ENCODE assay signal across 7 cellular contexts in the genomic region with DNA sequence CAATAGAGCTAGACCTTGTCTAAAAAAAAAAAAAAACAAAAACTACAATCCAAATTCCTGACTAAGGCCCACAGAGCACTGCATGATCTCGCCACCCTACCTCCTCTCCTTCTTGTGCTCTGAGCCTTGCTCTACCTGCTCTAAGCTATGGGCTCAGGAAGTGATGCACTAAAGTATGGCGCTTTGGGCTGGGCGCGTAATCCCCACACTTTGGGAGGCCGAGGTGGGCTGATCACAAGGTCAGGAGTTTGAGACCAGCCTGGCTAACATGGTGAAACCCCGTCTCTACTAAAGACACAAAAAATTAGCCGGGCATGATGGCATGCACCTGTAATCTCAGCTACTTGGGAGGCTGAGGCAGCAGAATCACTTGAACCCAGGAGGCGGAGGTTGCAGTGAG. TPM values are rescaled to one million over a fixed set of nuclear protein-coding genes. Genes with fewer than 3 reads are reported as not detected.
A peak's percentile ranks its signal among the peaks of the same experiment; 100 is the strongest.
DNase-seq lines count a peak whose midpoint lies in the region; ATAC-seq, FAIRE-seq and TF ChIP-seq lines count a peak whose summit lies in the region.
"Not testable (repeated sequence)": the region's sequence is repeated elsewhere in the genome, so short reads cannot be mapped to it uniquely, and the experiment has no call there.

No MANE protein-coding gene starts in this region.

- H3K27ac ChIP-seq in PC-9: peak overlapping the region; percentile 73
- not testable (repeated sequence) for H3K27ac ChIP-seq in H1 (ENCODE audit: low read depth, low read length); HepG2 (ENCODE audit: extremely low read length, insufficient read depth, low read length)

- H3K9me3 ChIP-seq in Caco-2; H1 (ENCODE audit: insufficient read depth in 2 of 2, low read depth in 1 of 2, low read length in 1 of 2); HepG2 (ENCODE audit: low read length): not testable (repeated sequence)
- peaks cover 12% of the 10 kb centered on the region for H3K9me3 ChIP-seq in PC-9 (ENCODE audit: insufficient read depth, low read depth)

- peak overlapping the region; percentile 89; the same call in 1 of the 2 replicates for H2BK20ac ChIP-seq in H1 (ENCODE audit: low read length)

- BruUV-seq in Caco-2 (replicated peaks; lab: Mats Ljungman, UMichigan); PC-9 (replicated peaks; lab: Mats Ljungman, UMichigan); HepG2 (replicated peaks; lab: Mats Ljungman, UMichigan): not testable (repeated sequence)

- H3K14ac ChIP-seq in H1 (ENCODE audit: insufficient read length): not testable (repeated sequence)

- DNase-seq in Caco-2; PC-9; activated naive CD4-positive, alpha-beta T cell treated with anti-CD3 and anti-CD28 coated beads for 36 hours; H1 (ENCODE audit: low read depth in 1 of 2, low spot score in 2 of 2); HepG2 (ENCODE audit: low spot score): not testable (repeated sequence)
- peak; percentile 41 for DNase-seq in cardiac septum (ENCODE audit: low spot score)
- peak; percentile 51 for DNase-seq in osteocyte (ENCODE audit: extremely low spot score, unreplicated experiment)

- not testable (repeated sequence) for H3K23me2 ChIP-seq in H1 (ENCODE audit: low read depth, low read length)

- CTCF ChIA-PET in Caco-2 (lab: Charles Lee); PC-9 (lab: Charles Lee); activated naive CD4-positive, alpha-beta T cell treated with anti-CD3 and anti-CD28 coated beads for 36 hours (lab: Charles Lee); HepG2 (lab: Yijun Ruan, JAX; ENCODE audit: low intra/inter-chr PET ratio, low total read pairs): not testable (repeated sequence)
- CTCF ChIA-PET in H1 (lab: Charles Lee; ENCODE audit: partially characterized antibody): interaction anchor here (1.2 kb wide), 1 partner anchor 16 kb away, joined by 3 read pairs; no protein-coding TSS in a partner anchor

- peaks cover 20% of the 10 kb centered on the region for H3F3A ChIP-seq in PC-9 (ENCODE audit: insufficient read depth, low read depth)

- H3K4me1 Mint-ChIP-seq in Caco-2 (ENCODE audit: low read depth, unreplicated experiment); activated naive CD4-positive, alpha-beta T cell treated with anti-CD3 and anti-CD28 coated beads for 36 hours (ENCODE audit: low read depth); osteocyte (ENCODE audit: unreplicated experiment): not testable (repeated sequence)

- not testable (repeated sequence) for H3K79me2 ChIP-seq in PC-9 (ENCODE audit: low read depth); H1 (ENCODE audit: control insufficient read depth in 1 of 2, insufficient read depth in 2 of 2, low read length in 2 of 2); HepG2 (ENCODE audit: insufficient read depth, low read length)

- H3K4me2 ChIP-seq in PC-9; H1 (ENCODE audit: insufficient read depth in 1 of 2, low read depth in 2 of 2, low read length in 2 of 2); HepG2 (ENCODE audit: low read depth, low read length): not testable (repeated sequence)

- H3K79me1 ChIP-seq in H1 (ENCODE audit: low read depth, low read length): not testable (repeated sequence)

- H4K5ac ChIP-seq in H1 (ENCODE audit: insufficient read length, low read depth, low read length): peak overlapping the region; percentile 80

- not testable (repeated sequence) for H4K20me1 ChIP-seq in PC-9 (ENCODE audit: insufficient read depth); H1 (replicated peaks in 1 of 2; ENCODE audit: control insufficient read depth in 1 of 2, insufficient read depth in 2 of 2, low read length in 2 of 2); HepG2 (ENCODE audit: insufficient read depth, low read length)

- in situ Hi-C loops in HepG2 (cut with HindIII; ENCODE audit: extremely low pct_ligation_motif_present, low pct_unique_long_range_greater_than_20kb): not testable (repeated sequence)

- peak overlapping the region; percentile 95 for H4K91ac ChIP-seq in H1 (replicated peaks; ENCODE audit: insufficient read length, low read length)

- H3K4ac ChIP-seq in H1 (replicated peaks; ENCODE audit: insufficient read length, low read depth, low read length): peak overlapping the region; percentile 99

- H2AFZ ChIP-seq in PC-9; H1 (ENCODE audit: low read length); HepG2 (ENCODE audit: low read length): not testable (repeated sequence)

- peak overlapping the region; percentile 91; the same call in 1 of the 2 replicates for H2BK12ac ChIP-seq in H1 (ENCODE audit: low read depth, low read length)

- not testable (repeated sequence) for H3K4me3 Mint-ChIP-seq in Caco-2 (ENCODE audit: unreplicated experiment); activated naive CD4-positive, alpha-beta T cell treated with anti-CD3 and anti-CD28 coated beads for 36 hours; osteocyte (ENCODE audit: unreplicated experiment)

- not testable (repeated sequence) for ATAC-seq in HepG2

- WGBS in H1 (ENCODE audit: extremely low coverage in 1 of 2, insufficient coverage in 1 of 2, insufficient read length in 1 of 2, insufficient replicate concordance in 2 of 2, low coverage in 1 of 2, low lambda C conversion rate in 2 of 2, missing lambda C conversion rate in 1 of 2), 2 experiments: 98% methylated on average over 8 of the region's 8 CpGs; no CpG with 5 or more reads in 1 of the 2 experiments
- 97% methylated on average over 8 of the region's 8 CpGs for WGBS in HepG2 (ENCODE audit: low lambda C conversion rate)

- H4K8ac ChIP-seq in H1 (ENCODE audit: extremely low read depth, insufficient read depth, low read length): not testable (repeated sequence)

- H3K36me3 Mint-ChIP-seq in Caco-2 (ENCODE audit: insufficient read depth, unreplicated experiment): peaks cover 18% of the 10 kb centered on the region
- H3K36me3 Mint-ChIP-seq in activated naive CD4-positive, alpha-beta T cell treated with anti-CD3 and anti-CD28 coated beads for 36 hours (ENCODE audit: low read depth): peaks cover 26% of the 10 kb centered on the region
- H3K36me3 Mint-ChIP-seq in osteocyte (ENCODE audit: unreplicated experiment): not testable (repeated sequence)

- FAIRE-seq in H1 (lab: Jason Lieb, UNC); HepG2 (lab: Jason Lieb, UNC): not testable (repeated sequence)

- H3K27ac Mint-ChIP-seq in Caco-2 (ENCODE audit: unreplicated experiment): peak overlapping the region; percentile 63
- peak overlapping the region; percentile 30 for H3K27ac Mint-ChIP-seq in activated naive CD4-positive, alpha-beta T cell treated with anti-CD3 and anti-CD28 coated beads for 36 hours
- not testable (repeated sequence) for H3K27ac Mint-ChIP-seq in osteocyte (ENCODE audit: unreplicated experiment)

- H3K18ac ChIP-seq in H1 (ENCODE audit: extremely low read depth, low read length): peak overlapping the region; percentile 95; the same call in 1 of the 2 replicates

- intact Hi-C loops in Caco-2 (cut with micrococcal nuclease; ENCODE audit: unreplicated experiment); PC-9 (cut with micrococcal nuclease; ENCODE audit: unreplicated experiment); activated naive CD4-positive, alpha-beta T cell treated with anti-CD3 and anti-CD28 coated beads for 36 hours (cut with micrococcal nuclease); cardiac septum (cut with DNase I); HepG2 (cut with micrococcal nuclease; ENCODE audit: unreplicated experiment): not testable (repeated sequence)

- H3K23ac ChIP-seq in H1 (ENCODE audit: insufficient read length): not testable (repeated sequence)

- H3K27me3 ChIP-seq in Caco-2 (replicated peaks; ENCODE audit: control insufficient read depth, insufficient read depth, low read length); PC-9 (ENCODE audit: insufficient read depth, low read depth); H1 (replicated peaks in 1 of 4; ENCODE audit: control insufficient read depth in 3 of 4, extremely low read depth in 1 of 4, insufficient read depth in 3 of 4, low read length in 3 of 4); HepG2 (ENCODE audit: control insufficient read depth in 1 of 2, insufficient read depth in 2 of 2, low read length in 2 of 2): not testable (repeated sequence)

- POLR2A ChIA-PET in Caco-2 (lab: Charles Lee); PC-9 (lab: Charles Lee; ENCODE audit: unreplicated experiment); H1 (lab: Charles Lee; ENCODE audit: partially characterized antibody); HepG2 (lab: Yijun Ruan, JAX): not testable (repeated sequence)

- TF ChIP-seq RAD21 in H1 (IDR thresholded peaks at IDR 0.05 in 1 of 2, conservative IDR thresholded peaks at IDR 0.05 in 1 of 2; ENCODE audit: low read depth in 2 of 2, low read length in 2 of 2); HepG2 (CRISPR knock-in tag; IDR thresholded peaks at IDR 0.05): not testable (repeated sequence)

- not testable (repeated sequence) for TF ChIP-seq CTCF in Caco-2 (IDR thresholded peaks at IDR 0.05; ENCODE audit: insufficient read depth in 1 of 2, low read depth in 1 of 2, low read length in 1 of 2, severe bottlenecking in 1 of 2, unreplicated experiment in 1 of 2); PC-9 (conservative IDR thresholded peaks at IDR 0.05); H1 (IDR thresholded peaks at IDR 0.05; ENCODE audit: control extremely low read depth in 1 of 3, insufficient read depth in 1 of 3, low read depth in 1 of 3, low read length in 3 of 3); HepG2 (CRISPR knock-in tag; IDR thresholded peaks at IDR 0.05); osteocyte (IDR thresholded peaks at IDR 0.05)

- H3K56ac ChIP-seq in H1 (replicated peaks; ENCODE audit: insufficient read length, low read depth, low read length): not testable (repeated sequence)

- not testable (repeated sequence) for TF ChIP-seq EP300 in H1 (IDR thresholded peaks at IDR 0.05; ENCODE audit: borderline replicate concordance in 1 of 2, low read depth in 2 of 2, low read length in 2 of 2); HepG2 (IDR thresholded peaks at IDR 0.05; ENCODE audit: low read depth in 2 of 2, low read length in 2 of 2); HepG2 (CRISPR knock-in tag; IDR thresholded peaks at IDR 0.05; ENCODE audit: borderline replicate concordance)

- not testable (repeated sequence) for H3K9me2 ChIP-seq in PC-9 (ENCODE audit: insufficient read depth)

- H2BK120ac ChIP-seq in H1 (replicated peaks; ENCODE audit: low read depth, low read length): peak overlapping the region; percentile 29

- H3K4me3 ChIP-seq in Caco-2 (ENCODE audit: low read depth, low read length); PC-9; H1 (ENCODE audit: extremely low read depth in 1 of 4, insufficient read depth in 2 of 4, low read depth in 3 of 4, low read length in 4 of 4); HepG2 (replicated peaks in 1 of 3; ENCODE audit: insufficient read depth in 1 of 3, low read depth in 2 of 3, low read length in 3 of 3): not testable (repeated sequence)

- 0 out of 2 replicates have a peak overlapping the region, but pooled peaks have one; percentile 81 for H2BK15ac ChIP-seq in H1 (ENCODE audit: low read length)

- H3K9me3 Mint-ChIP-seq in Caco-2 (ENCODE audit: unreplicated experiment); activated naive CD4-positive, alpha-beta T cell treated with anti-CD3 and anti-CD28 coated beads for 36 hours; osteocyte (ENCODE audit: unreplicated experiment): not testable (repeated sequence)

- not testable (repeated sequence) for H3K4me1 ChIP-seq in Caco-2; HepG2 (ENCODE audit: insufficient read depth, low read length)
- H3K4me1 ChIP-seq in PC-9 (replicated peaks; ENCODE audit: insufficient read depth) (peaks cover 15% of the 10 kb centered on the region), H1 (replicated peaks in 1 of 4; ENCODE audit: control insufficient read depth in 3 of 4, insufficient read depth in 4 of 4, low read length in 3 of 4) (peaks cover 0 to 22% (median 18%) of the 10 kb centered on the region in 4 experiments; a peak in 6 of 7 replicates)

- H2AK5ac ChIP-seq in H1 (ENCODE audit: low read depth, low read length): peak overlapping the region; percentile 89; the same call in 1 of the 2 replicates

- not testable (repeated sequence) for H3K36me3 ChIP-seq in Caco-2 (ENCODE audit: control insufficient read depth, insufficient read depth, low read length); PC-9 (ENCODE audit: low read depth)
- H3K36me3 ChIP-seq in H1 (ENCODE audit: control insufficient read depth in 2 of 4, insufficient read depth in 4 of 4, low read length in 3 of 4) (peaks cover 0 to 15% (median 0%) of the 10 kb centered on the region in 4 experiments; a peak in 1 of 8 replicates), HepG2 (replicated peaks in 1 of 2; ENCODE audit: control insufficient read depth in 1 of 2, insufficient read depth in 2 of 2, low read length in 2 of 2) (peaks cover 9 to 17% of the 10 kb centered on the region in 2 experiments; a peak in 2 of 5 replicates)

- H2BK5ac ChIP-seq in H1 (ENCODE audit: low read depth, low read length): 0 out of 2 replicates have a peak overlapping the region, but pooled peaks have one; percentile 2

- not testable (repeated sequence) for H3K9ac ChIP-seq in H1 (replicated peaks in 1 of 4; ENCODE audit: extremely low read depth in 1 of 4, low read depth in 3 of 4, low read length in 3 of 4); HepG2 (ENCODE audit: insufficient read depth, low read depth, low read length)

- TF ChIP-seq POLR2A in H1 (IDR thresholded peaks at IDR 0.05; ENCODE audit: control extremely low read depth in 1 of 2, low read depth in 2 of 2, low read length in 2 of 2); HepG2 (IDR thresholded peaks at IDR 0.05; ENCODE audit: insufficient read depth in 1 of 2, low read depth in 2 of 2, low read length in 2 of 2): not testable (repeated sequence)

- H3K27me3 Mint-ChIP-seq in Caco-2 (ENCODE audit: insufficient read depth, unreplicated experiment); activated naive CD4-positive, alpha-beta T cell treated with anti-CD3 and anti-CD28 coated beads for 36 hours (ENCODE audit: low read depth); osteocyte (ENCODE audit: unreplicated experiment): not testable (repeated sequence)

RNA-seq across cellular contexts. Expression of a gene that starts 37.0 kb away (rescaled TPM):
- total RNA-seq in Caco-2 (2022) (69.0 and 73.6 TPM in 2 replicates), PC-9 (2021) (22.3 and 38.2 TPM in 2 replicates), cardiac septum (22.0 TPM), HepG2 (2016; rRNA removed; fragmentation: Illumina TruSeq; extraction: Trizol) (124 and 187 TPM in 2 replicates), osteocyte (30.1 and 32.2 TPM in 2 replicates)
- total RNA-seq in activated naive CD4-positive, alpha-beta T cell treated with anti-CD3 and anti-CD28 coated beads for 36 hours: 10 to 100 TPM; 49.7 to 54.1 TPM
- total RNA-seq in H1 (2021; fragmentation: NEBNext Ultra II Directional; extraction: Animal tissue kit (Norgen Biotek cat#: 25700)): 97.2 and 102 TPM in 2 replicates
- polyA plus RNA-seq in H1 (2011; rRNA removed) (28.2 and 58.0 TPM in 2 replicates), HepG2 (2011; rRNA removed) (33.5 and 45.8 TPM in 2 replicates)
- 45.6 TPM for polyA plus RNA-seq in H1 (2011; cell fraction: cytosol; rRNA removed)
- polyA plus RNA-seq in H1 (2011; cell fraction: nucleus; rRNA removed): 32.3 TPM
- polyA plus RNA-seq in H1 (2012, experiment 1 of 2): 70.1 to 123 TPM (median 76.1 TPM) in 4 replicates
- 12.2 TPM for polyA plus RNA-seq in H1 (2012, experiment 2 of 2)
- polyA plus RNA-seq in H1 (2013, experiment 1 of 2): 69.1 TPM
- 75.3 TPM for polyA plus RNA-seq in H1 (2013, experiment 2 of 2)
- 59.4 and 99.9 TPM in 2 replicates for polyA minus RNA-seq in H1 (2011; rRNA and poly(A)+ RNA removed)
- 260 TPM for polyA minus RNA-seq in H1 (2011; cell fraction: cytosol; rRNA and poly(A)+ RNA removed)
- 80.3 TPM for polyA minus RNA-seq in H1 (2011; cell fraction: nucleus; rRNA and poly(A)+ RNA removed)
- total RNA-seq in HepG2 (2016; cell fraction: cytosol; rRNA removed; fragmentation: Illumina TruSeq; extraction: Trizol; ENCODE audit: low read depth): 13.5 and 17.7 TPM in 2 replicates
- 119 and 181 TPM in 2 replicates for total RNA-seq in HepG2 (2016; cell fraction: insoluble cytoplasmic fraction; rRNA removed; fragmentation: Illumina TruSeq; extraction: Trizol)
- 41.0 and 49.3 TPM in 2 replicates for total RNA-seq in HepG2 (2016; cell fraction: membrane; rRNA removed; fragmentation: Illumina TruSeq; extraction: Trizol)
- total RNA-seq in HepG2 (2016; cell fraction: nucleus; rRNA removed; fragmentation: Illumina TruSeq; extraction: Trizol): 110 and 111 TPM in 2 replicates
- polyA plus RNA-seq in HepG2 (2011; cell fraction: cytosol; rRNA removed): 14.8 and 21.3 TPM in 2 replicates
- polyA plus RNA-seq in HepG2 (2011; cell fraction: nucleus; rRNA removed): 25.9 and 30.0 TPM in 2 replicates
- 44.1 and 58.2 TPM in 2 replicates for polyA plus RNA-seq in HepG2 (2012)
- 5.1 and 6.9 TPM in 2 replicates for polyA plus RNA-seq in HepG2 (2016; cell fraction: cytosol; fragmentation: Illumina TruSeq; extraction: Trizol; ENCODE audit: low read depth)
- polyA plus RNA-seq in HepG2 (2016; cell fraction: insoluble cytoplasmic fraction; fragmentation: Illumina TruSeq; extraction: Trizol; ENCODE audit: low read depth): 140 and 158 TPM in 2 replicates
- 20.6 and 22.8 TPM in 2 replicates for polyA plus RNA-seq in HepG2 (2016; cell fraction: membrane; fragmentation: Illumina TruSeq; extraction: Trizol; ENCODE audit: low read depth)
- 143 and 159 TPM in 2 replicates for polyA plus RNA-seq in HepG2 (2016; cell fraction: nucleus; fragmentation: Illumina TruSeq; extraction: Trizol; ENCODE audit: insufficient read depth, low read depth)
- polyA minus RNA-seq in HepG2 (2011; rRNA and poly(A)+ RNA removed; ENCODE audit: low replicate concordance): 28.1 and 48.6 TPM in 2 replicates
- polyA minus RNA-seq in HepG2 (2011; cell fraction: cytosol; rRNA and poly(A)+ RNA removed): 80.5 and 83.1 TPM in 2 replicates
- polyA minus RNA-seq in HepG2 (2011; cell fraction: nucleus; rRNA and poly(A)+ RNA removed): 134 and 139 TPM in 2 replicates
